ENCODE assay signal across 8 cellular contexts in the genomic region with DNA sequence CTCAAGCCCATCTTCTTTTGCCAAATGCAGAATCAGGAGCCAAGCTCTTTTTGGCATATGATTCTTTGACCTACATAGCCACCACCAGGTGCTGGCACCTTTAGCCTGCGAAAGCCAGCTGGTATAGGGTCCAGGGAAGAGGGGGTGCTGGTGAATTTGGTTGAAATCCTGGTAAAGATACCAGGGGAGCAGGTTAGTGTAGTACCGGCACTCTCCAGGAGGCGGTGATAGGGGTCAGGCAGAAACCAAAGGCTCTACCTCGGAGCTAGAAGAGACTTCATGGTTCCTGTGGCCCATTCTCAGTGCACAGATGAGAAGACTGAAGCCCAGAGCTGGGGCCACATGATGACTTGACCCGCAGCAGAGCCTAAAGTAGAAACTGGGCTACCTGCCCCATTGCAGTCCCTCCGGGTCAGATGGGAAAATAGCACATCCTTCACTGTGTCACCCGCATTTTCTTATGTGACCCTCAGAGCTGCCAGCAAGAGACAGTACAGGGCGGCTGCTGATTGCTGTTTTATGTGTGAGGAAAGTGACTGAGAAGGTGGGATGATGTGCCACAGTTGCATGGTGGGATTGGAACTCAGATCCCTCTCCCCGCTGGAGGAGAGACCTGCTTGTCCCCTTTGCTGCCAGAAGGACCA. TPM values are rescaled to one million over a fixed set of nuclear protein-coding genes. Genes with fewer than 3 reads are reported as not detected.
DNase-seq lines count a peak whose midpoint lies in the region; ATAC-seq and TF ChIP-seq lines count a peak whose summit lies in the region.

No MANE protein-coding gene starts in this region.

- intact Hi-C loops in naive thymus-derived CD4-positive, alpha-beta T cell (cut with micrococcal nuclease) = loop anchor here (1.0 to 5.0 kb wide), 9 partner anchors 23 to 343 kb away; no protein-coding TSS in a partner anchor

- H3K9me3 Mint-ChIP-seq in naive thymus-derived CD4-positive, alpha-beta T cell = no peaks in the 10 kb centered on the region

- H3K4me1 ChIP-seq in naive thymus-derived CD4-positive, alpha-beta T cell (ENCODE audit: control insufficient read depth in 2 of 2, insufficient read depth in 2 of 2, low read length in 2 of 2) = peaks cover 49 to 50% of the 10 kb centered on the region in 2 donors
- peaks cover 1% of the 10 kb centered on the region for H3K4me1 ChIP-seq in suprapubic skin

- H3K27me3 ChIP-seq in naive thymus-derived CD4-positive, alpha-beta T cell (ENCODE audit: control insufficient read depth in 2 of 2, insufficient read depth in 2 of 2, low read length in 2 of 2) = no peaks in the 10 kb centered on the region
- H3K27me3 ChIP-seq in suprapubic skin = no peaks in the 10 kb centered on the region

- peaks cover 3 to 36% (median 4%) of the 10 kb centered on the region in 3 experiments for H3K36me3 ChIP-seq in naive thymus-derived CD4-positive, alpha-beta T cell (ENCODE audit: control insufficient read depth in 2 of 3, insufficient read depth in 3 of 3, low read length in 3 of 3)
- H3K36me3 ChIP-seq in suprapubic skin = peaks cover 58% of the 10 kb centered on the region

- peak; percentile 82 for TF ChIP-seq CTCF in NB4 (IDR thresholded peaks at IDR 0.05; ENCODE audit: low read depth, low read length)
- peak; percentile 65 to 78 for TF ChIP-seq CTCF in suprapubic skin (IDR thresholded peaks at IDR 0.05)

- H3K4me3 ChIP-seq in NB4 (ENCODE audit: low read depth, low read length) = no peak overlapping the region
- H3K4me3 ChIP-seq in naive thymus-derived CD4-positive, alpha-beta T cell (ENCODE audit: low read length) = no peak overlapping the region
- H3K4me3 ChIP-seq in suprapubic skin = no peak overlapping the region

- POLR2A ChIA-PET in naive thymus-derived CD4-positive, alpha-beta T cell (lab: Charles Lee) = interaction anchor here (0.5 to 10.0 kb wide), 24 partner anchors 9 to 337 kb away, joined by 3 to 148 read pairs (median 6); partner anchors contain the start of genes FCMR and IL24

- WGBS in suprapubic skin = 86% methylated on average over 5 of the region's 9 CpGs

- no peaks in the 10 kb centered on the region for H3K27me3 Mint-ChIP-seq in naive thymus-derived CD4-positive, alpha-beta T cell

- peaks cover 40 to 60% (median 56%) of the 10 kb centered on the region in 7 donors for H3K4me1 Mint-ChIP-seq in naive thymus-derived CD4-positive, alpha-beta T cell

- CTCF ChIA-PET in naive thymus-derived CD4-positive, alpha-beta T cell (lab: Charles Lee) = interaction anchor here (0.7 to 9.3 kb wide), 41 partner anchors 9 to 246 kb away, joined by 3 to 329 read pairs (median 6); partner anchors contain the start of genes FCMR, IL10, IL19 and IL20

- H3K27ac ChIP-seq in naive thymus-derived CD4-positive, alpha-beta T cell (ENCODE audit: low read depth, low read length) = no peak overlapping the region
- no peak overlapping the region for H3K27ac ChIP-seq in suprapubic skin

- TF ChIP-seq EP300 in suprapubic skin (IDR thresholded peaks at IDR 0.05) = no peak

- peaks cover 3 to 27% (median 9%) of the 10 kb centered on the region in 5 donors for H3K36me3 Mint-ChIP-seq in naive thymus-derived CD4-positive, alpha-beta T cell

- peak; percentile 80 for ATAC-seq in naive thymus-derived CD4-positive, alpha-beta T cell

- H3K9me3 ChIP-seq in naive thymus-derived CD4-positive, alpha-beta T cell (ENCODE audit: control insufficient read depth in 2 of 3, low read length in 3 of 3) = no peaks in the 10 kb centered on the region
- H3K9me3 ChIP-seq in suprapubic skin = no peaks in the 10 kb centered on the region

- peak overlapping the region; percentile 53 to 95 (median 87) for H3K27ac Mint-ChIP-seq in naive thymus-derived CD4-positive, alpha-beta T cell

- DNase-seq in NCI-H1417 (lab: John Stamatoyannopoulos, UW) = peak in 2 of 3 experiments; percentile 28 to 48
- no peak for DNase-seq in NCI-H1417 treated with DMSO at 0.1 percent for 48 hours (lab: John Stamatoyannopoulos, UW)
- peak; percentile 55 for DNase-seq in NB4 (ENCODE audit: low read depth)
- peak; percentile 70 to 73 for DNase-seq in activated CD4-positive, alpha-beta T cell treated with anti-CD3 and anti-CD28 coated beads, Interleukin-2, amount 50 U/mL, for 24 hours (ENCODE audit: low read depth in 1 of 2, low spot score in 1 of 2)
- DNase-seq in ecto neural progenitor cell (ENCODE audit: low spot score) = peak; percentile 74
- peak; percentile 63 to 87 (median 76) for DNase-seq in naive thymus-derived CD4-positive, alpha-beta T cell
- DNase-seq in suprapubic skin (ENCODE audit: low spot score in 2 of 2) = no peak
- no peak for DNase-seq in GOT3 (lab: John Stamatoyannopoulos, UW)

- H3K4me3 Mint-ChIP-seq in naive thymus-derived CD4-positive, alpha-beta T cell = peak overlapping the region in 4 of 10 donors; percentile 7 to 54 (median 26)

- TF ChIP-seq POLR2A in NB4 (IDR thresholded peaks at IDR 0.05; ENCODE audit: extremely low read depth, insufficient read length) = no peak
- no peak for TF ChIP-seq POLR2A in suprapubic skin (IDR thresholded peaks at IDR 0.05)

RNA-seq across cellular contexts. Expression of gene IL19, which starts 36.0 kb away (rescaled TPM):
- not detected for total RNA-seq in naive thymus-derived CD4-positive, alpha-beta T cell
- not detected for polyA plus RNA-seq in naive thymus-derived CD4-positive, alpha-beta T cell
- total RNA-seq in suprapubic skin = not detected

RNA-seq across cellular contexts. Expression of gene IL10, which starts 37.7 kb away (rescaled TPM):
- total RNA-seq in naive thymus-derived CD4-positive, alpha-beta T cell = 1 to 10 TPM in 2 of 5 experiments, under 1 TPM in 2, not detected in 1; 0.19 to 2.7 (median 0.69) TPM
- not detected for polyA plus RNA-seq in naive thymus-derived CD4-positive, alpha-beta T cell
- total RNA-seq in suprapubic skin = 1 to 10 TPM in 2 of 4 donors, under 1 TPM in 1, not detected in 1; 0.49 to 1.6 (median 1.0) TPM

RNA-seq across cellular contexts. Expression of gene MAPKAPK2, which starts 49.9 kb away (rescaled TPM):
- total RNA-seq in naive thymus-derived CD4-positive, alpha-beta T cell = 100 to 1,000 TPM in 1 of 5 experiments, 10 to 100 TPM in 4; 49.6 to 123 (median 80.5) TPM
- polyA plus RNA-seq in naive thymus-derived CD4-positive, alpha-beta T cell = 1 to 10 TPM; 1.4 to 2.0 TPM
- total RNA-seq in suprapubic skin = 10 to 100 TPM; 38.0 to 72.3 (median 62.4) TPM

Comparison
In these comparisons a context has a peak if more than half of its experiments do, and no peak if none do; other contexts are left out.
1. DNase-seq: peak in NCI-H1417 (2 of 3), NB4 (single experiment), activated CD4-positive, alpha-beta T cell treated with anti-CD3 and anti-CD28 coated beads, Interleukin-2, amount 50 U/mL, for 24 hours (2 of 2), ecto neural progenitor cell (single experiment) and naive thymus-derived CD4-positive, alpha-beta T cell (9 of 9); none in NCI-H1417 treated with DMSO at 0.1 percent for 48 hours (single experiment), suprapubic skin (0 of 2) and GOT3 (single experiment).